Comparison of ENCODE assay signal across 8 cellular contexts in the genomic region with DNA sequence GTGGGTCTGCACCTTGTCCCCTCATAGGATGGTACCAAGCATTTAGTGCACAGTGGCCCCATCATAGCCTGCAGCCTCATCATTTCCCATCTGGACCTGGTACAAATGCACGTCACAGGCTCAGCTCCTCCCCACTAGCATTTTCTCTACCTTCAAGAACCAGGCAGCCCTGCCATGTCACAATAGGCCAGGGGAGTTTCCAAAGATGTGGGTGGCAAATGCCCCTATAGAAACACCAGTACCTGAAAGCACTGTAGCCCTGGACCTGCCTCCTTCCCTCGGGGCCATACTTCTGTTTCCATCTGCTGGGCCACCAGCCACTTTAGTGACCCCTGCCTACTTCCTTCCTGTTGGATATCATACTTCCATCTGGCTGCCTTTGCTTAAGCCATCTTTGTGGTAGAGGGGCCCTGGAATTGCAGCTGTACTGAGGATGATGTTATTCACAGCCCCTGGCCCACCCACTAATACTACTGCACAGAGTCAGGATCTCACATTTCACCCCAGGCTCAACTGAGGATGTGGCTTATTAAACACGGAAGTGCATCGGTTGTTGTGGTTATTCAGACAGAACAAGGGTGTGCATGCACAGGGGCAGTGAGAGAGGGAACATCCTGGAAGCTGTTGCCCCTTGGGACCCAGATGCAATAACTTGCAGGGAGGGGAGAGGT. TPM values are rescaled to one million over a fixed set of nuclear protein-coding genes. Genes with fewer than 3 reads are reported as not detected.
DNase-seq lines count a peak whose midpoint lies in the region; ATAC-seq and TF ChIP-seq lines count a peak whose summit lies in the region.

No MANE protein-coding gene starts in this region.

- WGBS in spleen, 5 donors, result 6 to 19% (median 11%) methylated on average over 4 of the region's 4 CpGs
- WGBS in suprapubic skin, result 42% methylated on average over 4 of the region's 4 CpGs

- no peak for TF ChIP-seq EP300 in suprapubic skin (IDR thresholded peaks at IDR 0.05)

- ATAC-seq in GM18520 (IDR thresholded peaks at IDR 0.05; ENCODE audit: unreplicated experiment), result no peak
- ATAC-seq in HG03139 (IDR thresholded peaks at IDR 0.05; ENCODE audit: unreplicated experiment), result no peak
- ATAC-seq in GM21423 (IDR thresholded peaks at IDR 0.05; ENCODE audit: unreplicated experiment), result no peak

- no peak overlapping the region for H3K4me3 ChIP-seq in GM12865 (ENCODE audit: low read depth, low read length)
- H3K4me3 ChIP-seq in spleen, result peak overlapping the region in 2 of 8 donors; percentile 3 to 50
- no peak overlapping the region for H3K4me3 ChIP-seq in suprapubic skin

- peak overlapping the region; percentile 61 to 100 (median 86) for H3K27ac ChIP-seq in spleen
- H3K27ac ChIP-seq in suprapubic skin, result no peak overlapping the region

- TF ChIP-seq POLR2A in spleen (IDR thresholded peaks at IDR 0.05), result no peak
- TF ChIP-seq POLR2A in suprapubic skin (IDR thresholded peaks at IDR 0.05), result no peak

- H3K4me1 ChIP-seq in spleen, result peaks cover 40 to 73% (median 56%) of the 10 kb centered on the region in 6 donors
- peaks cover 38% of the 10 kb centered on the region for H3K4me1 ChIP-seq in suprapubic skin

- TF ChIP-seq CTCF in GM12865 (IDR thresholded peaks at IDR 0.05; ENCODE audit: insufficient read depth, low read depth, low read length, missing control alignments) (no peak), spleen (IDR thresholded peaks at IDR 0.05 in 8 of 11, conservative IDR thresholded peaks at IDR 0.05 in 3 of 11) (no peak), suprapubic skin (IDR thresholded peaks at IDR 0.05) (no peak)

- DNase-seq in GM12865 (ENCODE audit: low read depth) (peak; percentile 83), T-helper 1 cell (peak; percentile 49 to 85 (median 65)), spleen (peak; percentile 87), suprapubic skin (ENCODE audit: low spot score in 2 of 2) (no peak)
- DNase-seq in activated naive CD8-positive, alpha-beta T cell treated with anti-CD3 and anti-CD28 coated beads, Interleukin-2, amount 50 U/mL, for 16 hours (ENCODE audit: low read depth, low spot score), result peak; percentile 21

- H3K9me3 ChIP-seq in spleen (no peaks in the 10 kb centered on the region), suprapubic skin (no peaks in the 10 kb centered on the region)

- H3K36me3 ChIP-seq in spleen, result peaks cover 0 to 59% (median 9%) of the 10 kb centered on the region in 6 donors
- H3K36me3 ChIP-seq in suprapubic skin, result peaks cover 15% of the 10 kb centered on the region

- no peaks in the 10 kb centered on the region for H3K27me3 ChIP-seq in spleen (replicated peaks in 1 of 7)
- no peaks in the 10 kb centered on the region for H3K27me3 ChIP-seq in suprapubic skin

- intact Hi-C loops in spleen (cut with DNase I; ENCODE audit: low total_unique reads), result no loop called here

RNA-seq across cellular contexts. Expression of a gene that starts 3.8 kb away (rescaled TPM):
- 10 to 100 TPM; 22.1 to 39.4 (median 28.6) TPM for total RNA-seq in spleen
- 10 to 100 TPM; 18.2 to 27.4 (median 25.4) TPM for polyA plus RNA-seq in spleen
- 10 to 100 TPM; 10.8 to 25.5 (median 19.6) TPM for total RNA-seq in suprapubic skin

RNA-seq across cellular contexts. Expression of a gene that starts 4.3 kb away (rescaled TPM):
- 100 to 1,000 TPM; 452 to 693 (median 522) TPM for total RNA-seq in spleen
- 100 to 1,000 TPM; 226 to 346 (median 297) TPM for polyA plus RNA-seq in spleen
- 100 to 1,000 TPM; 315 to 373 (median 341) TPM for total RNA-seq in suprapubic skin

RNA-seq across cellular contexts. Expression of a gene that starts 6.2 kb away (rescaled TPM):
- total RNA-seq in spleen (10 to 100 TPM in 3 of 7 donors, 1 to 10 TPM in 4; 4.2 to 15.5 (median 7.0) TPM), suprapubic skin (10 to 100 TPM in 1 of 4 donors, 1 to 10 TPM in 3; 2.2 to 17.3 (median 5.0) TPM)
- 10 to 100 TPM; 13.0 to 35.0 (median 32.9) TPM for polyA plus RNA-seq in spleen

RNA-seq across cellular contexts. Expression of a gene that starts 13.1 kb away (rescaled TPM):
- total RNA-seq in spleen, result 10 to 100 TPM; 10.9 to 27.7 (median 17.9) TPM
- 10 to 100 TPM in 1 of 3 donors, 1 to 10 TPM in 2; 6.2 to 10.6 (median 9.6) TPM for polyA plus RNA-seq in spleen
- total RNA-seq in suprapubic skin, result 10 to 100 TPM in 2 of 4 donors, 1 to 10 TPM in 2; 4.7 to 11.5 (median 9.1) TPM

RNA-seq across cellular contexts. Expression of a gene that starts 54.0 kb away (rescaled TPM):
- total RNA-seq in spleen (10 to 100 TPM; 24.9 to 42.7 (median 31.0) TPM), suprapubic skin (100 to 1,000 TPM in 1 of 4 donors, 10 to 100 TPM in 3; 42.1 to 102 (median 76.6) TPM)
- polyA plus RNA-seq in spleen, result 1 to 10 TPM; 3.0 to 8.9 (median 6.3) TPM

Comparison
In these comparisons a context has a peak if more than half of its experiments do, and no peak if none do; other contexts are left out.
1. DNase-seq: peak in GM12865 (single experiment), T-helper 1 cell (5 of 5), activated naive CD8-positive, alpha-beta T cell treated with anti-CD3 and anti-CD28 coated beads, Interleukin-2, amount 50 U/mL, for 16 hours (single experiment) and spleen (single experiment); none in suprapubic skin (0 of 2).